21 cellular contexts compared by ENCODE assay signal in genomic region chr16:87536795-87537142, GRCh38. TPM values are rescaled to one million over a fixed set of nuclear protein-coding genes. Genes with fewer than 3 reads are reported as not detected.
A peak's percentile ranks its signal among the peaks of the same experiment; 100 is the strongest.
DNase-seq lines count a peak whose midpoint lies in the region; ATAC-seq and TF ChIP-seq lines count a peak whose summit lies in the region.
"Had no signal": no experiment of that assay in that cellular context is flagged by ENCODE, and none has a peak within 500 bp of the region (broad histone marks: within the 10 kb centered on the region; RNA-seq: fewer than 3 reads in every experiment).

No MANE protein-coding gene starts in this region.

- no peak for ATAC-seq in HG03159 (IDR thresholded peaks at IDR 0.05; ENCODE audit: unreplicated experiment)
- ATAC-seq in GM21423 (IDR thresholded peaks at IDR 0.05; ENCODE audit: unreplicated experiment): no peak
- ATAC-seq: K562, Panc1 had no signal

- no peak overlapping the region for H3K4me3 ChIP-seq in HEK293 (ENCODE audit: low read depth, low read length)
- H3K4me3 ChIP-seq in iPS-20b (ENCODE audit: low read length): peak overlapping the region; percentile 13; the same call in 1 of the 2 replicates
- H3K4me3 ChIP-seq: BLaER1 treated with 17β-estradiol and CSF1 and Interleukin-3, amounts not matched to agents 10 nM and 100 nM; GM23248; K562 had no signal

- no peaks in the 10 kb centered on the region for H3K9me3 ChIP-seq in HEK293 (ENCODE audit: control insufficient read depth, insufficient read depth, low read depth, low read length)
- H3K9me3 ChIP-seq in iPS-20b (ENCODE audit: insufficient read depth, low read depth, low read length): peaks cover 20% of the 10 kb centered on the region

- H3K9ac ChIP-seq in iPS-20b (ENCODE audit: low read depth, low read length): no peak overlapping the region
- H3K9ac ChIP-seq: BLaER1 treated with 17β-estradiol and CSF1 and Interleukin-3, amounts not matched to agents 10 nM and 100 nM; GM23248 had no signal

- H3K27me3 ChIP-seq in iPS-20b (ENCODE audit: insufficient read depth, low read length): no peaks in the 10 kb centered on the region

- POLR2A ChIA-PET in HEK293 (lab: Yijun Ruan, JAX): no interaction called here

- no peak for TF ChIP-seq CTCF in HEK293 (tag by site-specific recombination; IDR thresholded peaks at IDR 0.05)
- TF ChIP-seq CTCF in chondrocyte (IDR thresholded peaks at IDR 0.05): no peak
- TF ChIP-seq CTCF in osteocyte (IDR thresholded peaks at IDR 0.05): no peak

- H3K36me3 ChIP-seq in HEK293 (ENCODE audit: control insufficient read depth in 2 of 2, insufficient read depth in 1 of 2, low read length in 2 of 2) (no peaks in the 10 kb centered on the region), iPS-20b (ENCODE audit: insufficient read depth, low read depth, low read length) (no peaks in the 10 kb centered on the region)
- H3K36me3 ChIP-seq: BLaER1 treated with 17β-estradiol and CSF1 and Interleukin-3, amounts not matched to agents 10 nM and 100 nM had no signal

- H3K9me3 Mint-ChIP-seq in chondrocyte (ENCODE audit: low read depth): peaks cover 21% of the 10 kb centered on the region
- H3K9me3 Mint-ChIP-seq in osteocyte (ENCODE audit: unreplicated experiment): peaks cover 5% of the 10 kb centered on the region

- DNase-seq in chondrocyte (ENCODE audit: low spot score): no peak
- DNase-seq in osteocyte (ENCODE audit: extremely low spot score, unreplicated experiment): no peak
- no peak for DNase-seq in activated CD4-positive, CD25-positive, alpha-beta regulatory T cell treated with anti-CD3 and anti-CD28 coated beads, Interleukin-2, amount 50 U/mL, for 72 hours
- DNase-seq: AML-193; CD4-positive, alpha-beta T cell; GM23248; HCEC 1CT; Kasumi-1; NCI-H1694; NCI-H2029 treated with DMSO at 0.1 percent for 48 hours; NCI-H446 treated with DMSO at 0.1 percent for 48 hours; NCI-H526; SHP77 had no signal

- H3K4me3 Mint-ChIP-seq in chondrocyte (ENCODE audit: unreplicated experiment): no peak overlapping the region
- no peak overlapping the region for H3K4me3 Mint-ChIP-seq in osteocyte (ENCODE audit: unreplicated experiment)
- H3K4me3 Mint-ChIP-seq: CD4-positive, alpha-beta T cell had no signal

- H3K27ac Mint-ChIP-seq in chondrocyte (ENCODE audit: unreplicated experiment) (peak overlapping the region; percentile 12), osteocyte (ENCODE audit: unreplicated experiment) (peak overlapping the region; percentile 91)
- H3K27ac Mint-ChIP-seq: CD4-positive, alpha-beta T cell had no signal

- peaks cover 6% of the 10 kb centered on the region for H3K36me3 Mint-ChIP-seq in chondrocyte (ENCODE audit: low read depth)
- H3K36me3 Mint-ChIP-seq in osteocyte (ENCODE audit: unreplicated experiment): no peaks in the 10 kb centered on the region

- H3K4me1 ChIP-seq in HEK293 (ENCODE audit: control insufficient read depth, insufficient read depth, low read length) (no peaks in the 10 kb centered on the region), iPS-20b (ENCODE audit: insufficient read depth, low read length) (peaks cover 3% of the 10 kb centered on the region; the same call in 1 of the 2 replicates)

- no peak overlapping the region for H3K27ac ChIP-seq in HEK293 (ENCODE audit: extremely low read depth, low read depth, low read length)
- no peak overlapping the region for H3K27ac ChIP-seq in iPS-20b (ENCODE audit: low read length)
- H3K27ac ChIP-seq: BLaER1 treated with 17β-estradiol and CSF1 and Interleukin-3, amounts not matched to agents 10 nM and 100 nM; RWPE1 had no signal

- H3K4me1 Mint-ChIP-seq in chondrocyte (ENCODE audit: low read depth) (peaks cover 46% of the 10 kb centered on the region), osteocyte (ENCODE audit: unreplicated experiment) (peaks cover 59% of the 10 kb centered on the region)

- H3K27me3 Mint-ChIP-seq in chondrocyte (ENCODE audit: low read depth): no peaks in the 10 kb centered on the region
- no peaks in the 10 kb centered on the region for H3K27me3 Mint-ChIP-seq in osteocyte (ENCODE audit: unreplicated experiment)

- CTCF ChIA-PET in HEK293 (lab: Yijun Ruan, JAX): no interaction called here

TF ChIP-seq in HEK293, 187 proteins besides CTCF, POLR2A, EP300 and RAD21:
- no peak for TF ChIP-seq ZNF626 (tag by site-specific recombination; IDR thresholded peaks at IDR 0.05)
- no peak for TF ChIP-seq HOXC10 (CRISPR knock-in tag; IDR thresholded peaks at IDR 0.05)
- no peak for TF ChIP-seq ZNF76 (tag by site-specific recombination; IDR thresholded peaks at IDR 0.05; ENCODE audit: borderline replicate concordance, low read depth)
- no peak for TF ChIP-seq ZNF658 (tag by site-specific recombination; IDR thresholded peaks at IDR 0.05)
- no peak for TF ChIP-seq PRDM6 (tag by site-specific recombination; IDR thresholded peaks at IDR 0.05)
- no peak for TF ChIP-seq ZNF704 (tag by site-specific recombination; IDR thresholded peaks at IDR 0.05)
- TF ChIP-seq ZNF510 (tag by site-specific recombination; IDR thresholded peaks at IDR 0.05; ENCODE audit: insufficient replicate concordance): no peak
- no peak for TF ChIP-seq ZBTB17 (tag by site-specific recombination; IDR thresholded peaks at IDR 0.05)
- no peak for TF ChIP-seq ZNF274 (IDR thresholded peaks at IDR 0.05; ENCODE audit: low read length)
- TF ChIP-seq ZNF274 (tag by site-specific recombination; IDR thresholded peaks at IDR 0.05; ENCODE audit: borderline replicate concordance): 0 out of 2 replicates have a peak, but pooled peaks have one; percentile 37

RNA-seq across cellular contexts. Expression of gene ZCCHC14, which starts 43.9 kb away (rescaled TPM):
- total RNA-seq in chondrocyte (28.0 to 29.6 TPM (median 29.6 TPM) in 3 replicates), osteocyte (44.8 and 47.7 TPM in 2 replicates)
